Comparison of ENCODE assay signal across 1 cellular context in the genomic region with DNA sequence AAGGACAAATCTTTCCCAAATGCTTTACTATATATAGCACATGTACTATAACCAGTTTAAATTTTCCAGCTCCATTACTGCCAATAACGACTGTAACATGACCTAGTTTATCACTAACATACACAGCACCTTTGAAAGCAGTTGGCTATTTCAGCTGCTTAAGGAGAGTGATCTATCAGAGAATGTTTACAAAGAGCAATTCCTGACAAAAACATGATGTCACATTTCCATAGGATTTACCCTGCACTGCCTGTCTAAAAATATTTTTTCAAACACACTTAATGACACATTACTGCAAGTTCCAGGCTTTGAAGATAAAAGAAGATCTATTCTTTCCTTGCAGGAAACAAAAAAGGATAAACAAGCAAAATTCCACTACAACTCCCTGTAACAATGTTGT.
TF ChIP-seq lines count a peak whose summit lies in the region.

No MANE protein-coding gene starts in this region.

TF ChIP-seq in IMR-90, 13 proteins besides CTCF, POLR2A, EP300 and RAD21:
- TF ChIP-seq, protein P1, sequence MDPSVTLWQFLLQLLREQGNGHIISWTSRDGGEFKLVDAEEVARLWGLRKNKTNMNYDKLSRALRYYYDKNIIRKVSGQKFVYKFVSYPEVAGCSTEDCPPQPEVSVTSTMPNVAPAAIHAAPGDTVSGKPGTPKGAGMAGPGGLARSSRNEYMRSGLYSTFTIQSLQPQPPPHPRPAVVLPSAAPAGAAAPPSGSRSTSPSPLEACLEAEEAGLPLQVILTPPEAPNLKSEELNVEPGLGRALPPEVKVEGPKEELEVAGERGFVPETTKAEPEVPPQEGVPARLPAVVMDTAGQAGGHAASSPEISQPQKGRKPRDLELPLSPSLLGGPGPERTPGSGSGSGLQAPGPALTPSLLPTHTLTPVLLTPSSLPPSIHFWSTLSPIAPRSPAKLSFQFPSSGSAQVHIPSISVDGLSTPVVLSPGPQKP (IDR thresholded peaks at IDR 0.05; ENCODE audit: borderline replicate concordance, low read depth, low read length): no peak
- TF ChIP-seq RFX5 (IDR thresholded peaks at IDR 0.05; ENCODE audit: low read depth, low read length) (no peak), MAZ (IDR thresholded peaks at IDR 0.05; ENCODE audit: borderline replicate concordance, low read depth, low read length) (no peak), RCOR1 (IDR thresholded peaks at IDR 0.05; ENCODE audit: insufficient replicate concordance, low read length) (no peak), MAFK (IDR thresholded peaks at IDR 0.05; ENCODE audit: low read depth, low read length) (no peak), CHD1 (IDR thresholded peaks at IDR 0.05; ENCODE audit: low read depth, low read length) (no peak), FOS (IDR thresholded peaks at IDR 0.05; ENCODE audit: low read depth, low read length) (no peak), BHLHE40 (IDR thresholded peaks at IDR 0.05; ENCODE audit: low read depth, low read length) (no peak), NFE2L2 (IDR thresholded peaks at IDR 0.05; ENCODE audit: low read depth, low read length) (no peak), MXI1 (IDR thresholded peaks at IDR 0.05; ENCODE audit: borderline replicate concordance, low read depth, low read length) (no peak), SMC3 (IDR thresholded peaks at IDR 0.05; ENCODE audit: low read depth, low read length) (no peak), CEBPB (IDR thresholded peaks at IDR 0.05; ENCODE audit: low read depth, low read length) (no peak)
- TF ChIP-seq, protein P2, sequence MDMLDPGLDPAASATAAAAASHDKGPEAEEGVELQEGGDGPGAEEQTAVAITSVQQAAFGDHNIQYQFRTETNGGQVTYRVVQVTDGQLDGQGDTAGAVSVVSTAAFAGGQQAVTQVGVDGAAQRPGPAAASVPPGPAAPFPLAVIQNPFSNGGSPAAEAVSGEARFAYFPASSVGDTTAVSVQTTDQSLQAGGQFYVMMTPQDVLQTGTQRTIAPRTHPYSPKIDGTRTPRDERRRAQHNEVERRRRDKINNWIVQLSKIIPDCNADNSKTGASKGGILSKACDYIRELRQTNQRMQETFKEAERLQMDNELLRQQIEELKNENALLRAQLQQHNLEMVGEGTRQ (IDR thresholded peaks at IDR 0.05; ENCODE audit: low read depth, low read length): no peak
